In the genomic region with DNA sequence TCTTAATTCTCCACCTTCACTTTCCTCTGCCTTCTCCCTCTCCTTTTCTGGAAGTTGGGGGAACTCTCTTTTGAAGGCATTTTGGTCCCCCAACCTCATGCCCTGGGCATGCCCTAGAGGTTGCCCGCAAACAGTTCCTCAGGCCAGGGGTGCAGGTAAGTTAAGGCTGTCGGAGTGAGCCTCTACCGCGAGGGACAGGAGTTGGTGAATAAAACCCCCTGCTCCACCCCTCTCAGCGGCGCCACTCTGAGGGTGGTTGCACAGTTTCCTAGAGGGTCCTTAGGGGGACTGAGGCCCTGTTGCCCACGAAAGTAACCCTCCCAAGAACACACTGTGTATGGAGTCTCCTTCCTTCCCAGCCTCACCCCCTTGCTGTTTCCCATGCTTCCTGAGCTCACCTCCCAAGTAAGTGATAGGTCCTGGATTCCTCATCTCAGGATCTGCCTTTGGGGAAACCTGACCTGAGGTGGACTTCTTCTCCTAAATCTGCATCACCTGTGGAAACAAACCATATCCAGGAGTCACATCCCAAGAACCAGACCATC, we compare ENCODE assay signal across 13 cellular contexts. TPM values are rescaled to one million over a fixed set of nuclear protein-coding genes. Genes with fewer than 3 reads are reported as not detected.
DNase-seq lines count a peak whose midpoint lies in the region; ATAC-seq and TF ChIP-seq lines count a peak whose summit lies in the region.
"Had no signal": no experiment of that assay in that cellular context is flagged by ENCODE, and none has a peak within 500 bp of the region (broad histone marks: within the 10 kb centered on the region; RNA-seq: fewer than 3 reads in every experiment).

No MANE protein-coding gene starts in this region.

- H3K4me1 ChIP-seq in GM23338 (ENCODE audit: insufficient read depth) (no peaks in the 10 kb centered on the region), RWPE2 (ENCODE audit: insufficient read depth, poor library complexity, severe bottlenecking) (peaks cover 29% of the 10 kb centered on the region), esophagus muscularis mucosa (no peaks in the 10 kb centered on the region)
- H3K4me1 ChIP-seq: BE2C, Caco-2 had no signal

- TF ChIP-seq POLR2A in esophagus muscularis mucosa (IDR thresholded peaks at IDR 0.05; ENCODE audit: low read depth) = no peak

- H3K27me3 ChIP-seq in GM23338 (ENCODE audit: insufficient read depth) (peaks cover 14% of the 10 kb centered on the region), RWPE2 (ENCODE audit: insufficient read depth, poor library complexity, severe bottlenecking) (no peaks in the 10 kb centered on the region), esophagus muscularis mucosa (peaks cover 0 to 5% (median 0%) of the 10 kb centered on the region in 4 donors)

- no peaks in the 10 kb centered on the region for H3K9me2 ChIP-seq in GM23338 (ENCODE audit: insufficient read depth)

- H3K79me2 ChIP-seq in GM23338 (replicated peaks; ENCODE audit: insufficient read depth) = no peaks in the 10 kb centered on the region

- H3K27me3 Mint-ChIP-seq in GM23338 (ENCODE audit: insufficient read depth, low read depth, poor library complexity) = peaks cover 8% of the 10 kb centered on the region

- H3K4me1 Mint-ChIP-seq in GM23338 = no peaks in the 10 kb centered on the region

- no peaks in the 10 kb centered on the region for H3F3A ChIP-seq in GM23338 (replicated peaks; ENCODE audit: low read depth)

- no peak overlapping the region for H3K27ac ChIP-seq in GM23338 (ENCODE audit: low read depth)
- peak overlapping the region; percentile 92 for H3K27ac ChIP-seq in RWPE2 (ENCODE audit: poor library complexity, severe bottlenecking)
- no peak overlapping the region for H3K27ac ChIP-seq in esophagus muscularis mucosa (replicated peaks in 1 of 4)
- H3K27ac ChIP-seq: GM23248 had no signal

- DNase-seq in GM23338 (ENCODE audit: low spot score) (no peak), RWPE2 (ENCODE audit: low spot score) (no peak), esophagus muscularis mucosa (ENCODE audit: extremely low spot score) (peak; percentile 62), ureter (ENCODE audit: low spot score) (peak; percentile 37), CD1c-positive myeloid dendritic cell (ENCODE audit: extremely low spot score) (no peak)
- DNase-seq: BE2C; C1 segment of cervical spinal cord; Caco-2; CD4-positive, alpha-beta T cell; GM23248 had no signal

- H3K36me3 Mint-ChIP-seq in GM23338 (ENCODE audit: low read depth) = peaks cover 9% of the 10 kb centered on the region; the same call in 2 of the 3 replicates

- no peak overlapping the region for H3K4me2 ChIP-seq in GM23338

- H3K4me3 ChIP-seq in GM23338 (no peak overlapping the region), RWPE2 (ENCODE audit: severe bottlenecking) (no peak overlapping the region), esophagus muscularis mucosa (no peak overlapping the region)
- H3K4me3 ChIP-seq: GM23248, K562 had no signal

- H4K20me1 ChIP-seq in GM23338 (replicated peaks; ENCODE audit: insufficient read depth) = no peaks in the 10 kb centered on the region

- peaks cover 3% of the 10 kb centered on the region for H3K9me3 ChIP-seq in RWPE2 (ENCODE audit: severe bottlenecking)
- peaks cover 0 to 7% (median 0%) of the 10 kb centered on the region in 4 donors for H3K9me3 ChIP-seq in esophagus muscularis mucosa
- H3K9me3 ChIP-seq: BE2C, Caco-2 had no signal

- intact Hi-C loops in esophagus muscularis mucosa (cut with DNase I) = no loop called here

- H3K4me3 Mint-ChIP-seq in GM23338 = no peak overlapping the region
- H3K4me3 Mint-ChIP-seq: CD4-positive, alpha-beta T cell had no signal

- H3K9me3 Mint-ChIP-seq in GM23338 = peaks cover 20% of the 10 kb centered on the region

- H3K36me3 ChIP-seq in GM23338 (ENCODE audit: insufficient read depth) = no peaks in the 10 kb centered on the region; the same call in 1 of the 2 replicates
- no peaks in the 10 kb centered on the region for H3K36me3 ChIP-seq in RWPE2 (ENCODE audit: low read depth)
- H3K36me3 ChIP-seq in esophagus muscularis mucosa = no peaks in the 10 kb centered on the region
- H3K36me3 ChIP-seq: BE2C had no signal

- H3K27ac Mint-ChIP-seq in GM23338 = no peak overlapping the region
- H3K27ac Mint-ChIP-seq: CD4-positive, alpha-beta T cell had no signal

- TF ChIP-seq CTCF in GM23338 (conservative IDR thresholded peaks at IDR 0.05; ENCODE audit: low read depth in 2 of 2) (no peak), RWPE2 (IDR thresholded peaks at IDR 0.05; ENCODE audit: poor library complexity, severe bottlenecking) (no peak), esophagus muscularis mucosa (IDR thresholded peaks at IDR 0.05) (no peak)

- WGBS in esophagus muscularis mucosa = 94% methylated on average over 7 of the region's 7 CpGs

- H2AFZ ChIP-seq in GM23338 = 0 out of 2 replicates have a peak overlapping the region, but pooled peaks have one; percentile 10
- H2AFZ ChIP-seq: GM23248 had no signal

- no peak for TF ChIP-seq EP300 in esophagus muscularis mucosa (IDR thresholded peaks at IDR 0.05)

- ATAC-seq in GM23338 (no peak), RWPE2 (ENCODE audit: low read depth) (no peak), HG03025 (IDR thresholded peaks at IDR 0.05; ENCODE audit: low FRiP score, unreplicated experiment) (no peak), HG02981 (IDR thresholded peaks at IDR 0.05; ENCODE audit: unreplicated experiment) (no peak)
- ATAC-seq: K562 had no signal

TF ChIP-seq in GM23338, 12 proteins besides CTCF, POLR2A, EP300 and RAD21:
- TF ChIP-seq EZH2 (IDR thresholded peaks at IDR 0.05; ENCODE audit: low read depth, unreplicated experiment) (no peak), POLR2AphosphoS5 (IDR thresholded peaks at IDR 0.05; ENCODE audit: low read depth) (no peak), NANOG (IDR thresholded peaks at IDR 0.05; ENCODE audit: borderline replicate concordance) (no peak), CREB1 (CRISPR knock-in tag; IDR thresholded peaks at IDR 0.05; ENCODE audit: low read depth) (no peak), JUNB (IDR thresholded peaks at IDR 0.05; ENCODE audit: unreplicated experiment) (no peak), EZH2phosphoT487 (IDR thresholded peaks at IDR 0.05; ENCODE audit: unreplicated experiment) (no peak), ZNF331 (CRISPR knock-in tag; IDR thresholded peaks at IDR 0.05; ENCODE audit: low read depth) (no peak)
- TF ChIP-seq, protein P1, sequence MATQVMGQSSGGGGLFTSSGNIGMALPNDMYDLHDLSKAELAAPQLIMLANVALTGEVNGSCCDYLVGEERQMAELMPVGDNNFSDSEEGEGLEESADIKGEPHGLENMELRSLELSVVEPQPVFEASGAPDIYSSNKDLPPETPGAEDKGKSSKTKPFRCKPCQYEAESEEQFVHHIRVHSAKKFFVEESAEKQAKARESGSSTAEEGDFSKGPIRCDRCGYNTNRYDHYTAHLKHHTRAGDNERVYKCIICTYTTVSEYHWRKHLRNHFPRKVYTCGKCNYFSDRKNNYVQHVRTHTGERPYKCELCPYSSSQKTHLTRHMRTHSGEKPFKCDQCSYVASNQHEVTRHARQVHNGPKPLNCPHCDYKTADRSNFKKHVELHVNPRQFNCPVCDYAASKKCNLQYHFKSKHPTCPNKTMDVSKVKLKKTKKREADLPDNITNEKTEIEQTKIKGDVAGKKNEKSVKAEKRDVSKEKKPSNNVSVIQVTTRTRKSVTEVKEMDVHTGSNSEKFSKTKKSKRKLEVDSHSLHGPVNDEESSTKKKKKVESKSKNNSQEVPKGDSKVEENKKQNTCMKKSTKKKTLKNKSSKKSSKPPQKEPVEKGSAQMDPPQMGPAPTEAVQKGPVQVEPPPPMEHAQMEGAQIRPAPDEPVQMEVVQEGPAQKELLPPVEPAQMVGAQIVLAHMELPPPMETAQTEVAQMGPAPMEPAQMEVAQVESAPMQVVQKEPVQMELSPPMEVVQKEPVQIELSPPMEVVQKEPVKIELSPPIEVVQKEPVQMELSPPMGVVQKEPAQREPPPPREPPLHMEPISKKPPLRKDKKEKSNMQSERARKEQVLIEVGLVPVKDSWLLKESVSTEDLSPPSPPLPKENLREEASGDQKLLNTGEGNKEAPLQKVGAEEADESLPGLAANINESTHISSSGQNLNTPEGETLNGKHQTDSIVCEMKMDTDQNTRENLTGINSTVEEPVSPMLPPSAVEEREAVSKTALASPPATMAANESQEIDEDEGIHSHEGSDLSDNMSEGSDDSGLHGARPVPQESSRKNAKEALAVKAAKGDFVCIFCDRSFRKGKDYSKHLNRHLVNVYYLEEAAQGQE (IDR thresholded peaks at IDR 0.05; ENCODE audit: unreplicated experiment) = no peak

RNA-seq across cellular contexts. Expression of a gene that starts 23.1 kb away (rescaled TPM):
- total RNA-seq in GM23338 (2014; rRNA removed; shearing (Covaris generic)) = 7.2 and 7.4 TPM in 2 replicates
- 0.99 and 2.0 TPM in 2 replicates for polyA plus RNA-seq in GM23338 (2016; fragmentation: Nextera tagmentation; extraction: Ambion mirVana)
- 1 to 10 TPM; 3.2 to 6.6 (median 5.6) TPM for total RNA-seq in esophagus muscularis mucosa
- total RNA-seq in ureter = 57.9 TPM
- total RNA-seq: CD4-positive, alpha-beta T cell had no signal

Comparison
In these comparisons a context has a peak if more than half of its experiments do, and no peak if none do; other contexts are left out.
1. DNase-seq: peak in esophagus muscularis mucosa (single experiment) and ureter (single experiment); none in GM23338 (single experiment), RWPE2 (single experiment) and CD1c-positive myeloid dendritic cell (single experiment).